Comparison of ENCODE assay signal across 14 cellular contexts in genomic region chr9:120905794-120906248, GRCh38. TPM values are rescaled to one million over a fixed set of nuclear protein-coding genes. Genes with fewer than 3 reads are reported as not detected.
A peak's percentile ranks its signal among the peaks of the same experiment; 100 is the strongest.
DNase-seq lines count a peak whose midpoint lies in the region; ATAC-seq lines count a peak whose summit lies in the region.
"Had no signal": no experiment of that assay in that cellular context is flagged by ENCODE, and none has a peak within 500 bp of the region (broad histone marks: within the 10 kb centered on the region; RNA-seq: fewer than 3 reads in every experiment).

No MANE protein-coding gene starts in this region.

- no peaks in the 10 kb centered on the region for H3K9me3 Mint-ChIP-seq in activated CD4-positive, alpha-beta T cell treated with anti-CD3 and anti-CD28 coated beads for 36 hours (ENCODE audit: low read depth)
- H3K9me3 Mint-ChIP-seq in natural killer cell treated with Interleukin-12 subunit alpha and Interleukin-12 subunit beta and Interleukin-15 and Interleukin-18, amount 100 ng/mL, for 72 hours: no peaks in the 10 kb centered on the region

- no peaks in the 10 kb centered on the region for H3K27me3 Mint-ChIP-seq in activated CD4-positive, alpha-beta T cell treated with anti-CD3 and anti-CD28 coated beads for 36 hours
- no peaks in the 10 kb centered on the region for H3K27me3 Mint-ChIP-seq in natural killer cell treated with Interleukin-12 subunit alpha and Interleukin-12 subunit beta and Interleukin-15 and Interleukin-18, amount 100 ng/mL, for 72 hours

- H3K4me1 Mint-ChIP-seq in activated CD4-positive, alpha-beta T cell treated with anti-CD3 and anti-CD28 coated beads for 36 hours: peaks cover 92% of the 10 kb centered on the region
- peaks cover 54 to 55% of the 10 kb centered on the region in 2 donors for H3K4me1 Mint-ChIP-seq in natural killer cell treated with Interleukin-12 subunit alpha and Interleukin-12 subunit beta and Interleukin-15 and Interleukin-18, amount 100 ng/mL, for 72 hours (ENCODE audit: low read depth in 2 of 2)

- intact Hi-C loops in activated CD4-positive, alpha-beta T cell treated with anti-CD3 and anti-CD28 coated beads for 36 hours (cut with DNase I, micrococcal nuclease): no loop called here

- DNase-seq in activated CD4-positive, alpha-beta T cell treated with anti-CD3 and anti-CD28 coated beads for 36 hours: no peak
- no peak for DNase-seq in activated CD4-positive, alpha-beta T cell treated with anti-CD3 and anti-CD28 coated beads, Interleukin-2, amount 50 U/mL, for 4 hours
- DNase-seq in activated gamma-delta T cell (lab: John Stamatoyannopoulos, UW) (peak; percentile 19), NCI-H446 treated with DMSO at 0.1 percent for 48 hours (lab: John Stamatoyannopoulos, UW) (no peak)
- no peak for DNase-seq in natural killer cell treated with Interleukin-12 subunit alpha and Interleukin-12 subunit beta and Interleukin-15 and Interleukin-18, amount 100 ng/mL, for 72 hours (ENCODE audit: low spot score)
- DNase-seq: ACHN, GDM1, KBM-7, NCI-H1417 treated with DMSO at 0.1 percent for 48 hours, retina, testis had no signal

- H3K4me3 Mint-ChIP-seq in activated CD4-positive, alpha-beta T cell treated with anti-CD3 and anti-CD28 coated beads for 36 hours: peak overlapping the region; percentile 9
- H3K4me3 Mint-ChIP-seq in natural killer cell treated with Interleukin-12 subunit alpha and Interleukin-12 subunit beta and Interleukin-15 and Interleukin-18, amount 100 ng/mL, for 72 hours: peak overlapping the region; percentile 41

- H3K27ac Mint-ChIP-seq in activated CD4-positive, alpha-beta T cell treated with anti-CD3 and anti-CD28 coated beads for 36 hours: peak overlapping the region; percentile 86
- peak overlapping the region; percentile 72 to 86 for H3K27ac Mint-ChIP-seq in natural killer cell treated with Interleukin-12 subunit alpha and Interleukin-12 subunit beta and Interleukin-15 and Interleukin-18, amount 100 ng/mL, for 72 hours

- ATAC-seq in activated CD4-positive, alpha-beta T cell treated with anti-CD3 and anti-CD28 coated beads for 36 hours: no peak
- peak; percentile 28 for ATAC-seq in HG03442 (IDR thresholded peaks at IDR 0.05; ENCODE audit: unreplicated experiment)
- ATAC-seq in natural killer cell treated with Interleukin-12 subunit alpha and Interleukin-12 subunit beta and Interleukin-15 and Interleukin-18, amount 100 ng/mL, for 72 hours: peak in 1 of 2 donors; percentile 49
- ATAC-seq in esophagus mucosa: no peak
- ATAC-seq in GM21717 (IDR thresholded peaks at IDR 0.05; ENCODE audit: unreplicated experiment): no peak

- CTCF ChIA-PET in activated CD4-positive, alpha-beta T cell treated with anti-CD3 and anti-CD28 coated beads for 36 hours (lab: Charles Lee): no interaction called here

- peaks cover 85% of the 10 kb centered on the region for H3K36me3 Mint-ChIP-seq in activated CD4-positive, alpha-beta T cell treated with anti-CD3 and anti-CD28 coated beads for 36 hours (ENCODE audit: low read depth)
- peaks cover 34% of the 10 kb centered on the region for H3K36me3 Mint-ChIP-seq in natural killer cell treated with Interleukin-12 subunit alpha and Interleukin-12 subunit beta and Interleukin-15 and Interleukin-18, amount 100 ng/mL, for 72 hours

- POLR2A ChIA-PET in activated CD4-positive, alpha-beta T cell treated with anti-CD3 and anti-CD28 coated beads for 36 hours (lab: Charles Lee): interaction anchor here (0.6 to 2.6 kb wide), 2 partner anchors 9 to 20 kb away, joined by 3 to 13 read pairs; partner anchors contain the start of gene TRAF1

RNA-seq across cellular contexts. Expression of gene TRAF1, which starts 20.8 kb away (rescaled TPM):
- total RNA-seq in activated CD4-positive, alpha-beta T cell treated with anti-CD3 and anti-CD28 coated beads for 36 hours: 100 to 1,000 TPM; 103 to 113 TPM
- 100 to 1,000 TPM; 145 to 375 TPM for total RNA-seq in natural killer cell treated with Interleukin-12 subunit alpha and Interleukin-12 subunit beta and Interleukin-15 and Interleukin-18, amount 100 ng/mL, for 72 hours
- 1.2 TPM for total RNA-seq in esophagus mucosa

RNA-seq across cellular contexts. Expression of gene PHF19, which starts 28.8 kb away (rescaled TPM):
- 100 to 1,000 TPM; 168 to 169 TPM for total RNA-seq in activated CD4-positive, alpha-beta T cell treated with anti-CD3 and anti-CD28 coated beads for 36 hours
- total RNA-seq in natural killer cell treated with Interleukin-12 subunit alpha and Interleukin-12 subunit beta and Interleukin-15 and Interleukin-18, amount 100 ng/mL, for 72 hours: 100 to 1,000 TPM in 1 of 2 donors, 10 to 100 TPM in 1; 97.4 to 177 TPM
- 25.3 TPM for total RNA-seq in esophagus mucosa

Comparison
In these comparisons a context has a peak if more than half of its experiments do, and no peak if none do; other contexts are left out.
1. RNA of gene TRAF1, which starts 20.8 kb away (total RNA-seq): 145 to 375 TPM in natural killer cell treated with Interleukin-12 subunit alpha and Interleukin-12 subunit beta and Interleukin-15 and Interleukin-18, amount 100 ng/mL, for 72 hours and 103 to 113 TPM in activated CD4-positive, alpha-beta T cell treated with anti-CD3 and anti-CD28 coated beads for 36 hours; 1.2 TPM in esophagus mucosa (single experiment); every median in the first group is over 10 times any median in the second.